10 cellular contexts compared by ENCODE assay signal in the genomic region with DNA sequence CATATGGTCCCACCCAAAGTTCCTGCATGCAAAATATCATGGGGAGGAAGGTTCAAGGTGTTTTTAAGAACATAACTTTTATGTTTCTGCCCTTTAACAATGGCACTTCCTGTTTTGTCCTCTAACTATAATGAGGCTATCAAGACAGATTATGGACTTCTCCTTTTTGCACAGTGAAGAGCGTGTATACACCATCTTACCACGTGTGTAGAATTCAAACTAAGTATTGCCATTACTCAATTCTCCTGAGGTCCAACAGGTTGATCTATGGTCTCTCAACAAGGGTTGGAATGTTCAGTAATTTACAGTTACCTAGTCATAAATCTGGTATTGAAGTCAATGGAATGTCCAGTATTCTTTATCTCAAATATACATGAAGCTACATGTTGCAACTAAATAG.
A peak's percentile ranks its signal among the peaks of the same experiment; 100 is the strongest.
DNase-seq lines count a peak whose midpoint lies in the region; ATAC-seq, FAIRE-seq and TF ChIP-seq lines count a peak whose summit lies in the region.
"Had no signal": no experiment of that assay in that cellular context is flagged by ENCODE, and none has a peak within 500 bp of the region (broad histone marks: within the 10 kb centered on the region; RNA-seq: fewer than 3 reads in every experiment).

No MANE protein-coding gene starts in this region.

- peaks cover 47% of the 10 kb centered on the region for H3K4me1 ChIP-seq in CD4-positive, alpha-beta memory T cell (ENCODE audit: insufficient read depth, low read length)

- POLR2A ChIA-PET in CD4-positive, alpha-beta memory T cell (lab: Charles Lee; ENCODE audit: partially characterized antibody): interaction anchor here (0.7 to 8.5 kb wide), 5 partner anchors 15 to 79 kb away, joined by 3 to 135 read pairs (median 5); partner anchors contain the start of gene SLC39A10

- peak overlapping the region in 6 of 7 donors; percentile 30 to 87 (median 73) for H3K27ac Mint-ChIP-seq in CD4-positive, alpha-beta memory T cell

- peak overlapping the region; percentile 17 to 84 (median 56) for H3K4me3 Mint-ChIP-seq in CD4-positive, alpha-beta memory T cell

- H3K27ac ChIP-seq in CD4-positive, alpha-beta memory T cell (ENCODE audit: low read depth, low read length): no peak overlapping the region

- H3K27me3 ChIP-seq in CD4-positive, alpha-beta memory T cell (ENCODE audit: insufficient read depth, low read length): no peaks in the 10 kb centered on the region
- no peaks in the 10 kb centered on the region for H3K27me3 ChIP-seq in bronchial epithelial cell (ENCODE audit: control insufficient read depth, insufficient read depth, low read length)

- peak overlapping the region in 1 of 2 donors; percentile 21 for H3K4me3 ChIP-seq in CD4-positive, alpha-beta memory T cell (ENCODE audit: low read length in 2 of 2)
- H3K4me3 ChIP-seq in bronchial epithelial cell (ENCODE audit: low read depth, low read length): no peak overlapping the region

- H3K27me3 Mint-ChIP-seq in CD4-positive, alpha-beta memory T cell: no peaks in the 10 kb centered on the region

- H3K9me3 Mint-ChIP-seq in CD4-positive, alpha-beta memory T cell: peaks cover 0 to 5% (median 0%) of the 10 kb centered on the region in 8 donors

- peaks cover 26 to 52% (median 38%) of the 10 kb centered on the region in 4 donors for H3K4me1 Mint-ChIP-seq in CD4-positive, alpha-beta memory T cell

- CTCF ChIA-PET in CD4-positive, alpha-beta memory T cell (lab: Charles Lee; ENCODE audit: partially characterized antibody): interaction anchor here (0.9 to 6.4 kb wide), 5 partner anchors 33 to 93 kb away, joined by 3 to 96 read pairs (median 3); no protein-coding TSS in a partner anchor

- no peak for FAIRE-seq in bronchial epithelial cell (lab: Jason Lieb, UNC)

- peaks cover 0 to 3% of the 10 kb centered on the region in 2 donors for H3K36me3 Mint-ChIP-seq in CD4-positive, alpha-beta memory T cell

- DNase-seq in CD4-positive, alpha-beta memory T cell: no peak
- DNase-seq in KBM-7 (peak; percentile 91), bronchial epithelial cell (ENCODE audit: low read depth) (peak; percentile 46), NCI-H2107 (lab: John Stamatoyannopoulos, UW) (no peak), RKO (ENCODE audit: low spot score) (no peak), NCI-H446 treated with DMSO at 0.1 percent for 48 hours (lab: John Stamatoyannopoulos, UW) (no peak)
- DNase-seq: DMS153, foreskin fibroblast had no signal

- ATAC-seq in GM21423 (IDR thresholded peaks at IDR 0.05; ENCODE audit: unreplicated experiment): peak; percentile 51
- no peak for ATAC-seq in HG02763 (IDR thresholded peaks at IDR 0.05; ENCODE audit: unreplicated experiment)

- no peaks in the 10 kb centered on the region for H3K36me3 ChIP-seq in CD4-positive, alpha-beta memory T cell (ENCODE audit: insufficient read depth, low read length)
- no peaks in the 10 kb centered on the region for H3K36me3 ChIP-seq in bronchial epithelial cell (ENCODE audit: control insufficient read depth, insufficient read depth, low read length)

- H3K9me3 ChIP-seq in CD4-positive, alpha-beta memory T cell (ENCODE audit: control insufficient read depth in 1 of 2, low read length in 2 of 2): no peaks in the 10 kb centered on the region

- intact Hi-C loops in CD4-positive, alpha-beta memory T cell (cut with micrococcal nuclease): no loop called here

- in situ Hi-C loops in KBM-7 (cut with MboI; ENCODE audit: low pct_unique_long_range_greater_than_20kb, low sequenced_read_pairs): no loop called here

- no peak for TF ChIP-seq CTCF in bronchial epithelial cell (IDR thresholded peaks at IDR 0.05; ENCODE audit: insufficient read depth, low read length, severe bottlenecking)

Comparison
In these comparisons a context has a peak if more than half of its experiments do, and no peak if none do; other contexts are left out.
1. DNase-seq: peak in KBM-7 (single experiment) and bronchial epithelial cell (single experiment); none in CD4-positive, alpha-beta memory T cell (0 of 5), NCI-H2107 (single experiment), RKO (single experiment) and NCI-H446 treated with DMSO at 0.1 percent for 48 hours (single experiment).